Comparison of ENCODE assay signal across 10 cellular contexts in the genomic region with DNA sequence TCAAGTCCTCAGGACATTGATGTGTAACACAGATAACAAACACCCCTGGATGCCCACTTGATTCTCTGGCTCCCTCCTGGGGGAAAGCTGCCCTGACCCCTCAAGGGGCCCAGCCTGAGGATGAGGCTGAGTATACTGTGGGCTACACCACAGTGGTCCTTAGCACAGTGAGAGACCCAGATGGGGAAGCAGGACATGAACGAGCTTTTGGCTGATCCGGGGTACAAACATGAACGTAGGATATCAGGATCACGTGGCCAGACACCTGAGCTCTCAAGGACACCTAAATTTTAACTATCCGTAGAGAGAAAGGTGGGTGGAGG.
DNase-seq lines count a peak whose midpoint lies in the region; ATAC-seq and TF ChIP-seq lines count a peak whose summit lies in the region.
"Had no signal": no experiment of that assay in that cellular context is flagged by ENCODE, and none has a peak within 500 bp of the region (broad histone marks: within the 10 kb centered on the region; RNA-seq: fewer than 3 reads in every experiment).

No MANE protein-coding gene starts in this region.

- intact Hi-C loops in aorta (cut with DNase I) (no loop called here), psoas muscle (cut with DNase I) (no loop called here)

- H2AK5ac ChIP-seq in neuronal stem cell (ENCODE audit: low read depth, low read length): no peak overlapping the region

- H3K18ac ChIP-seq in neuronal stem cell (ENCODE audit: low read length): no peak overlapping the region

- H2BK15ac ChIP-seq in neuronal stem cell (ENCODE audit: low read length): no peak overlapping the region

- H4K8ac ChIP-seq in neuronal stem cell (ENCODE audit: low read depth, low read length): no peak overlapping the region

- H3K27ac ChIP-seq in BLaER1 treated with 17β-estradiol and CSF1 and Interleukin-3, amounts not matched to agents 10 nM and 100 nM: peak overlapping the region in 5 of 11 experiments; percentile 48 to 66 (median 59); a peak in 7 of 22 replicates
- H3K27ac ChIP-seq in VCaP (peak overlapping the region; percentile 53; the same call in 1 of the 2 replicates), neuronal stem cell (replicated peaks; ENCODE audit: low read length) (no peak overlapping the region), aorta (ENCODE audit: low read depth in 1 of 2, low read length in 2 of 2) (no peak overlapping the region), psoas muscle (no peak overlapping the region)
- H3K27ac ChIP-seq: cardiac muscle cell had no signal

- no peak overlapping the region for H3K4me3 ChIP-seq in BLaER1 treated with 17β-estradiol and CSF1 and Interleukin-3, amounts not matched to agents 10 nM and 100 nM
- no peak overlapping the region for H3K4me3 ChIP-seq in neuronal stem cell (ENCODE audit: low read length in 2 of 2)
- no peak overlapping the region for H3K4me3 ChIP-seq in aorta (ENCODE audit: low read length in 2 of 2)
- no peak overlapping the region for H3K4me3 ChIP-seq in psoas muscle
- H3K4me3 ChIP-seq: cardiac muscle cell had no signal

- no peak overlapping the region for H4K91ac ChIP-seq in neuronal stem cell (ENCODE audit: low read depth, low read length, poor library complexity)

- peak overlapping the region; percentile 95 for H2AFZ ChIP-seq in neuronal stem cell (ENCODE audit: low read length)

- no peak overlapping the region for H3K4ac ChIP-seq in neuronal stem cell (ENCODE audit: low read length)

- peak overlapping the region in 4 of 11 experiments; percentile 19 to 55 (median 26); a peak in 4 of 22 replicates for H3K9ac ChIP-seq in BLaER1 treated with 17β-estradiol and CSF1 and Interleukin-3, amounts not matched to agents 10 nM and 100 nM
- no peak overlapping the region for H3K9ac ChIP-seq in neuronal stem cell (ENCODE audit: low read depth, low read length, poor library complexity)

- no peak overlapping the region for H2BK12ac ChIP-seq in neuronal stem cell (ENCODE audit: low read length)

- no peak for DNase-seq in neuronal stem cell (ENCODE audit: low spot score)
- no peak for DNase-seq in aorta
- no peak for DNase-seq in NCI-H2081 treated with DMSO at 0.1 percent for 48 hours (lab: John Stamatoyannopoulos, UW)
- DNase-seq in psoas muscle: no peak

- TF ChIP-seq CTCF in VCaP (conservative IDR thresholded peaks at IDR 0.05) (no peak), psoas muscle (IDR thresholded peaks at IDR 0.05) (no peak)

- H3K36me3 ChIP-seq in BLaER1 treated with 17β-estradiol and CSF1 and Interleukin-3, amounts not matched to agents 10 nM and 100 nM: no peaks in the 10 kb centered on the region
- no peaks in the 10 kb centered on the region for H3K36me3 ChIP-seq in neuronal stem cell (replicated peaks in 1 of 2; ENCODE audit: control insufficient read depth in 2 of 2, insufficient read depth in 2 of 2, low read length in 2 of 2)
- no peaks in the 10 kb centered on the region for H3K36me3 ChIP-seq in aorta (ENCODE audit: control insufficient read depth in 1 of 2, insufficient read depth in 2 of 2, low read length in 1 of 2)
- no peaks in the 10 kb centered on the region for H3K36me3 ChIP-seq in psoas muscle (ENCODE audit: insufficient read depth in 1 of 2, low read depth in 1 of 2)
- H3K36me3 ChIP-seq: cardiac muscle cell had no signal

- H3K4me1 ChIP-seq in BLaER1 treated with 17β-estradiol and CSF1 and Interleukin-3, amounts not matched to agents 10 nM and 100 nM: peaks cover 19 to 41% (median 32%) of the 10 kb centered on the region in 10 experiments
- H3K4me1 ChIP-seq in neuronal stem cell (ENCODE audit: control insufficient read depth in 2 of 2, insufficient read depth in 1 of 2, low read depth in 1 of 2, low read length in 2 of 2) (no peaks in the 10 kb centered on the region), aorta (ENCODE audit: control insufficient read depth in 1 of 2, insufficient read depth in 2 of 2, low read length in 2 of 2) (no peaks in the 10 kb centered on the region), psoas muscle (no peaks in the 10 kb centered on the region)

- no peaks in the 10 kb centered on the region for H4K20me1 ChIP-seq in BLaER1 treated with 17β-estradiol and CSF1 and Interleukin-3, amounts not matched to agents 10 nM and 100 nM

- no peak overlapping the region for H2BK5ac ChIP-seq in neuronal stem cell (ENCODE audit: low read length)

- ATAC-seq in HG03196 (IDR thresholded peaks at IDR 0.05; ENCODE audit: unreplicated experiment) (peak; percentile 5), aorta (ENCODE audit: low FRiP score) (no peak), HG03460 (IDR thresholded peaks at IDR 0.05; ENCODE audit: unreplicated experiment) (no peak), psoas muscle (no peak)
- ATAC-seq: Right ventricle myocardium inferior had no signal

- WGBS in neuronal stem cell (ENCODE audit: extremely low coverage in 2 of 2, insufficient read length in 2 of 2, insufficient replicate concordance in 1 of 2), 2 donors: no CpG with 5 or more reads among the region's 5 CpGs
- WGBS in aorta, 2 donors: 67 to 75% methylated on average over 5 of the region's 5 CpGs
- 65 to 71% (median 70%) methylated on average over 5 of the region's 5 CpGs for WGBS in psoas muscle, 3 donors

- peak overlapping the region in 10 of 11 experiments; percentile 39 to 78 (median 73); a peak in 17 of 22 replicates for H3K4me2 ChIP-seq in BLaER1 treated with 17β-estradiol and CSF1 and Interleukin-3, amounts not matched to agents 10 nM and 100 nM
- no peak overlapping the region for H3K4me2 ChIP-seq in neuronal stem cell (ENCODE audit: insufficient read depth, low read length, poor library complexity, severe bottlenecking)

- no peak overlapping the region for H3K14ac ChIP-seq in neuronal stem cell (ENCODE audit: low read length)

- H3K23ac ChIP-seq in neuronal stem cell (ENCODE audit: low read depth, low read length, poor library complexity): no peak overlapping the region

- H3K9me3 ChIP-seq in BLaER1 treated with 17β-estradiol and CSF1 and Interleukin-3, amounts not matched to agents 10 nM and 100 nM (replicated peaks in 1 of 11): no peaks in the 10 kb centered on the region
- H3K9me3 ChIP-seq in neuronal stem cell (replicated peaks in 1 of 2; ENCODE audit: control insufficient read depth in 2 of 2, insufficient read depth in 1 of 2, low read depth in 1 of 2, low read length in 2 of 2) (peaks cover 0 to 3% of the 10 kb centered on the region in 2 donors), aorta (ENCODE audit: control insufficient read depth, low read length) (no peaks in the 10 kb centered on the region), psoas muscle (no peaks in the 10 kb centered on the region)

- no peaks in the 10 kb centered on the region for H3K27me3 ChIP-seq in BLaER1 treated with 17β-estradiol and CSF1 and Interleukin-3, amounts not matched to agents 10 nM and 100 nM
- H3K27me3 ChIP-seq in neuronal stem cell (ENCODE audit: control insufficient read depth in 3 of 3, insufficient read depth in 3 of 3, low read depth in 1 of 3, low read length in 3 of 3) (peaks cover 0 to 26% (median 4%) of the 10 kb centered on the region in 3 experiments), aorta (ENCODE audit: control insufficient read depth in 1 of 2, insufficient read depth in 2 of 2, low read length in 1 of 2) (no peaks in the 10 kb centered on the region), psoas muscle (ENCODE audit: insufficient read depth in 3 of 3, low read length in 2 of 3) (peaks cover 0 to 8% (median 0%) of the 10 kb centered on the region in 3 donors)

- H2BK120ac ChIP-seq in neuronal stem cell (ENCODE audit: low read depth, low read length): no peak overlapping the region

- no peaks in the 10 kb centered on the region for H3K79me1 ChIP-seq in neuronal stem cell (ENCODE audit: low read depth, low read length)
